ENCODE assay signal across 12 cellular contexts in genomic region chr2:109254174-109254904, GRCh38.
DNase-seq lines count a peak whose midpoint lies in the region; ATAC-seq, FAIRE-seq and TF ChIP-seq lines count a peak whose summit lies in the region.
"Had no signal": no experiment of that assay in that cellular context is flagged by ENCODE, and none has a peak within 500 bp of the region (broad histone marks: within the 10 kb centered on the region; RNA-seq: fewer than 3 reads in every experiment).

No MANE protein-coding gene starts in this region.

- no peak overlapping the region for H3K4me3 ChIP-seq in prostate gland
- H3K4me3 ChIP-seq: thoracic aorta had no signal

- TF ChIP-seq CTCF in prostate gland (IDR thresholded peaks at IDR 0.05): no peak

- 94% methylated on average over 12 of the region's 12 CpGs for WGBS in prostate gland

- no peaks in the 10 kb centered on the region for H3K36me3 Mint-ChIP-seq in dendritic cell treated with granulocyte-macrophage colony-stimulating factor and Interleukin-4, amounts not matched to agents 40 ng/mL and 50 ng/mL, for 4 days (ENCODE audit: low read depth)

- peak overlapping the region; percentile 45 for H3K27ac Mint-ChIP-seq in dendritic cell treated with granulocyte-macrophage colony-stimulating factor and Interleukin-4, amounts not matched to agents 40 ng/mL and 50 ng/mL, for 4 days
- H3K27ac Mint-ChIP-seq: activated CD4-positive, alpha-beta T cell treated with anti-CD3 and anti-CD28 coated beads, Interleukin-2, amount 10 ng/mL, durations not matched to agents 7 days and 5 days had no signal

- FAIRE-seq in GM12892 (lab: Jason Lieb, UNC): peak; percentile 48

- H3K4me1 ChIP-seq in prostate gland (replicated peaks): no peaks in the 10 kb centered on the region

- no peaks in the 10 kb centered on the region for H3K9me3 ChIP-seq in prostate gland
- H3K9me3 ChIP-seq: neutrophil, thoracic aorta had no signal

- TF ChIP-seq POLR2A in GM12892 (IDR thresholded peaks at IDR 0.05; ENCODE audit: low read depth, low read length) (no peak), prostate gland (IDR thresholded peaks at IDR 0.05) (no peak)

- intact Hi-C loops in dendritic cell treated with granulocyte-macrophage colony-stimulating factor and Interleukin-4, amounts not matched to agents 40 ng/mL and 50 ng/mL, for 4 days (cut with micrococcal nuclease): loop anchor here (10.0 kb wide), 1 partner anchor 250 kb away; no protein-coding TSS in a partner anchor
- intact Hi-C loops in prostate gland (cut with DNase I): no loop called here

- H3K27ac ChIP-seq in prostate gland: no peak overlapping the region
- H3K27ac ChIP-seq: thoracic aorta had no signal

- H3K27me3 Mint-ChIP-seq in dendritic cell treated with granulocyte-macrophage colony-stimulating factor and Interleukin-4, amounts not matched to agents 40 ng/mL and 50 ng/mL, for 4 days: peaks cover 15% of the 10 kb centered on the region
- H3K27me3 Mint-ChIP-seq: activated CD4-positive, alpha-beta T cell treated with anti-CD3 and anti-CD28 coated beads, Interleukin-2, amount 10 ng/mL, durations not matched to agents 7 days and 5 days had no signal

- no peaks in the 10 kb centered on the region for H3K27me3 ChIP-seq in prostate gland (replicated peaks; ENCODE audit: insufficient read depth)
- H3K27me3 ChIP-seq: neutrophil had no signal

- H3K9me3 Mint-ChIP-seq in dendritic cell treated with granulocyte-macrophage colony-stimulating factor and Interleukin-4, amounts not matched to agents 40 ng/mL and 50 ng/mL, for 4 days: no peaks in the 10 kb centered on the region
- H3K9me3 Mint-ChIP-seq: activated CD4-positive, alpha-beta T cell treated with anti-CD3 and anti-CD28 coated beads, Interleukin-2, amount 10 ng/mL, durations not matched to agents 7 days and 5 days had no signal

- no peaks in the 10 kb centered on the region for H3K36me3 ChIP-seq in prostate gland
- H3K36me3 ChIP-seq: neutrophil, thoracic aorta had no signal

- ATAC-seq in GM19351 (IDR thresholded peaks at IDR 0.05; ENCODE audit: unreplicated experiment) (peak; percentile 43), HG03135 (IDR thresholded peaks at IDR 0.05; ENCODE audit: unreplicated experiment) (peak; percentile 56), HG03175 (IDR thresholded peaks at IDR 0.05; ENCODE audit: unreplicated experiment) (no peak)

- DNase-seq in GM12892 (ENCODE audit: insufficient read length) (no peak), prostate gland (ENCODE audit: low spot score) (no peak), DMS153 (lab: John Stamatoyannopoulos, UW) (no peak), Ammon's horn (ENCODE audit: low spot score) (no peak)
- DNase-seq: activated CD4-positive, alpha-beta T cell treated with anti-CD3 and anti-CD28 coated beads, Interleukin-2, amount 10 ng/mL, durations not matched to agents 7 days and 5 days; NCI-H2081 had no signal

- H3K4me3 Mint-ChIP-seq in dendritic cell treated with granulocyte-macrophage colony-stimulating factor and Interleukin-4, amounts not matched to agents 40 ng/mL and 50 ng/mL, for 4 days: peak overlapping the region; percentile 9
- H3K4me3 Mint-ChIP-seq: activated CD4-positive, alpha-beta T cell treated with anti-CD3 and anti-CD28 coated beads, Interleukin-2, amount 10 ng/mL, durations not matched to agents 7 days and 5 days had no signal

- peaks cover 46% of the 10 kb centered on the region for H3K4me1 Mint-ChIP-seq in dendritic cell treated with granulocyte-macrophage colony-stimulating factor and Interleukin-4, amounts not matched to agents 40 ng/mL and 50 ng/mL, for 4 days (ENCODE audit: low read depth)
- H3K4me1 Mint-ChIP-seq: activated CD4-positive, alpha-beta T cell treated with anti-CD3 and anti-CD28 coated beads, Interleukin-2, amount 10 ng/mL, durations not matched to agents 7 days and 5 days had no signal
